ENCODE assay signal across 28 cellular contexts in the genomic region with DNA sequence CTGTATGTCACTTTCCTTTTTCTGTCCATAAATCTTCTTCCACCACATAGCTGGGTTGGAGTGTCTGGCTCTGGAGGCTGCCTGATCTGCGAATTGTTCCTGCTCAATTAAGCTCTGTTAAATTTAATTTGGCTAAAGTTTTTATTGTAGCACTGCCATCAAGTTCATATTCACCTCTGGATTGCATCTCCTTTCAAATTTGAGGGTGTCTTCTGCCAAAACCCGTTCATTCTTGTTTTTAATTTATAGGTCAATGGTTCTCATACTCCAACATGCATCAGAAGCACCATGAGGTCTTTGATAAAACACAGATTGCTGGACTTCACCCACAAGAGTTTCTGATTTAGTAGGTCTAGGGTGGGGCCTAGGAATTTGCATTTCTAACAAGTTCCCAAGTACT.
"Had no signal": no experiment of that assay in that cellular context is flagged by ENCODE, and none has a peak within 500 bp of the region (broad histone marks: within the 10 kb centered on the region; RNA-seq: fewer than 3 reads in every experiment).

No MANE protein-coding gene starts in this region.

- DNase-seq: dermis blood vessel endothelial cell; dorsolateral prefrontal cortex; effector CD4-positive, alpha-beta T cell; effector memory CD8-positive, alpha-beta T cell; endodermal cell; erythroblast; esophagus squamous epithelium; foreskin fibroblast; foreskin melanocyte; gastrocnemius medialis; glutamatergic neuron; head of caudate nucleus; heart right ventricle; hippocampal formation; left cardiac atrium; left lung; left ventricle myocardium superior; lower lobe of right lung; mesenchymal stem cell; mucosa of descending colon; naive B cell had no signal

- H3K4me1 ChIP-seq: esophagus squamous epithelium, gastrocnemius medialis, heart right ventricle, left lung, lower lobe of right lung had no signal

- H3K36me3 ChIP-seq: esophagus squamous epithelium, gastrocnemius medialis, heart right ventricle, left lung, lower lobe of right lung had no signal

- H3K9me3 ChIP-seq: esophagus squamous epithelium, gastrocnemius medialis, heart right ventricle, left lung, lower lobe of right lung, mucosa of descending colon had no signal

- ATAC-seq: effector memory CD8-positive, alpha-beta T cell; esophagus mucosa; gastrocnemius medialis; heart right ventricle; left cardiac atrium; left lung; left ventricle myocardium superior; lower lobe of right lung; mucosa of descending colon had no signal

- H3K4me3 ChIP-seq: coronary artery, dorsolateral prefrontal cortex, esophagus squamous epithelium, gastrocnemius medialis, heart right ventricle, left lung, lower lobe of right lung, mucosa of descending colon had no signal

- FAIRE-seq: colon, endometrium, islet of Langerhans, keratinocyte had no signal

- H3K27ac ChIP-seq: coronary artery, dorsolateral prefrontal cortex, epithelial cell of prostate, esophagus squamous epithelium, gastrocnemius medialis, heart right ventricle, left lung, lower lobe of right lung had no signal

- H3K27me3 ChIP-seq: dorsolateral prefrontal cortex, esophagus squamous epithelium, gastrocnemius medialis, left lung had no signal
